In genomic region chr1:40316595-40317393, GRCh38 we compare ENCODE assay signal across 8 cellular contexts. TPM values are rescaled to one million over a fixed set of nuclear protein-coding genes. Genes with fewer than 3 reads are reported as not detected.
A peak's percentile ranks its signal among the peaks of the same experiment; 100 is the strongest.
DNase-seq lines count a peak whose midpoint lies in the region; ATAC-seq and TF ChIP-seq lines count a peak whose summit lies in the region.

Gene COL9A2, minus strand, starts transcription at chr1:40317286. Its CDS starts 89 bp downstream, at chr1:40317197.

- peak within 1 kb of the TSS; percentile 80 for H3K4me3 Mint-ChIP-seq in endothelial cell (ENCODE audit: unreplicated experiment)

- H3K9me3 Mint-ChIP-seq in endothelial cell (ENCODE audit: unreplicated experiment): no peaks in the 10 kb centered on the region

- ATAC-seq in HG02759 (IDR thresholded peaks at IDR 0.05; ENCODE audit: unreplicated experiment): no peak

- H3K27ac Mint-ChIP-seq in endothelial cell (ENCODE audit: unreplicated experiment): peak within 1 kb of the TSS; percentile 50

- H3K27me3 ChIP-seq in mucosa of rectum (ENCODE audit: control insufficient read depth in 2 of 2, insufficient read depth in 2 of 2, low read length in 2 of 2): peaks cover 25 to 31% of the 10 kb centered on the region in 2 donors

- peaks cover 13% of the 10 kb centered on the region for H3K4me1 Mint-ChIP-seq in endothelial cell (ENCODE audit: unreplicated experiment)

- DNase-seq in ELF-1 (ENCODE audit: low read depth, low spot score): peak; percentile 53
- peak; percentile 72 for DNase-seq in NCI-H2171 (lab: John Stamatoyannopoulos, UW)
- peak; percentile 21 to 42 for DNase-seq in activated CD8-positive, alpha-beta memory T cell treated with anti-CD3 and anti-CD28 coated beads for 1 hour (ENCODE audit: extremely low read depth in 1 of 2, low read depth in 1 of 2)
- DNase-seq in endothelial cell (ENCODE audit: low spot score): peak; percentile 36
- peak; percentile 36 to 41 for DNase-seq in stimulated activated CD8-positive, alpha-beta memory T cell treated with anti-CD3 and anti-CD28 coated beads, Interleukin-7, amount 100 ng/mL, for 1 hour (ENCODE audit: low read depth in 2 of 2)
- no peak for DNase-seq in cerebellar cortex (ENCODE audit: low spot score)

- peaks cover 16 to 18% of the 10 kb centered on the region in 2 donors for H3K4me1 ChIP-seq in mucosa of rectum (ENCODE audit: control insufficient read depth in 2 of 2, insufficient read depth in 2 of 2, low read length in 2 of 2)

- H3K4me3 ChIP-seq in mucosa of rectum (ENCODE audit: low read length in 2 of 2): peak within 1 kb of the TSS; percentile 53 to 69

- no peak within 1 kb of the TSS for H3K27ac ChIP-seq in mucosa of rectum (ENCODE audit: low read depth in 2 of 2, low read length in 2 of 2)

- H3K9me3 ChIP-seq in mucosa of rectum (ENCODE audit: control insufficient read depth in 2 of 2, low read length in 2 of 2): no peaks in the 10 kb centered on the region

- no peaks in the 10 kb centered on the region for H3K36me3 Mint-ChIP-seq in endothelial cell (ENCODE audit: low read depth, unreplicated experiment)

- H3K27me3 Mint-ChIP-seq in endothelial cell (ENCODE audit: unreplicated experiment): peaks cover 14% of the 10 kb centered on the region

- no peaks in the 10 kb centered on the region for H3K36me3 ChIP-seq in mucosa of rectum (ENCODE audit: control insufficient read depth in 2 of 2, insufficient read depth in 2 of 2, low read length in 2 of 2)

- H3K9ac ChIP-seq in mucosa of rectum (ENCODE audit: low read depth in 1 of 2, low read length in 2 of 2): peak within 1 kb of the TSS; percentile 17 to 46

- TF ChIP-seq CTCF in endothelial cell (IDR thresholded peaks at IDR 0.05; ENCODE audit: unreplicated experiment): no peak

RNA-seq across cellular contexts. Expression of gene COL9A2, which starts in this region (rescaled TPM):
- total RNA-seq in endothelial cell (ENCODE audit: unreplicated experiment): 5.4 TPM
